8 cellular contexts compared by ENCODE assay signal in the genomic region with DNA sequence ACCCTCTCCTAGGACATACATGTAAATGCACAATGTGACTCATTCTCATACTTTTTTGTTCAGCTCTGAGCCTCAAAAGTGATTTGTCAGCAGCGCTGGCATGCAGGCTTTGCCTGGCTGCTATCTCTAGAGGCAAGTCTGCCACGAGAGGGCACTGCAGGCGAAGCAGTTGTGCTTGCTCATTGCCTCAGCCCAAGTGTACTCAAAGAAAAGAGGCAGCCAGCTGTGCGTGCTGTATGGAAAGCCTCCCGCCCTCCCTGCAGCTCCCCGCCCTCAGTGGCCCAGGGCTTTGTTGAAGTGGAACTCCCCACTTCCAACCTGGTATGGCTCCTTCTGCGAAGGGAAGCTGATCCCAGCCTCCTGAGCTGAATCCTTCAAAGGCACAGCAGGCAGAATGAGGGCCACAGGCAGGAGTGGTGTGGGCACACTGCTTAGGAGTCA. TPM values are rescaled to one million over a fixed set of nuclear protein-coding genes. Genes with fewer than 3 reads are reported as not detected.
DNase-seq lines count a peak whose midpoint lies in the region; ATAC-seq and TF ChIP-seq lines count a peak whose summit lies in the region.

No MANE protein-coding gene starts in this region.

- WGBS in ovary, 3 donors, result 4 to 11% (median 9%) methylated on average over 7 of the region's 7 CpGs
- 27 to 31% methylated on average over 6 to 7 of the region's 7 CpGs for WGBS in testis, 2 donors

- TF ChIP-seq POLR2A in ovary (IDR thresholded peaks at IDR 0.05) (no peak), testis (IDR thresholded peaks at IDR 0.05) (no peak)

- H3K4me3 ChIP-seq in ovary, result no peak overlapping the region
- no peak overlapping the region for H3K4me3 ChIP-seq in testis

- peaks cover 2% of the 10 kb centered on the region for H3K4me1 ChIP-seq in ovary (ENCODE audit: insufficient read depth)
- H3K4me1 ChIP-seq in testis, result peaks cover 6% of the 10 kb centered on the region

- H3K27me3 ChIP-seq in ovary (no peaks in the 10 kb centered on the region), testis (no peaks in the 10 kb centered on the region)

- TF ChIP-seq EP300 in ovary (IDR thresholded peaks at IDR 0.05), result no peak

- peak; percentile 70 to 72 (median 70) for TF ChIP-seq CTCF in ovary (IDR thresholded peaks at IDR 0.05)
- peak; percentile 64 to 75 (median 70) for TF ChIP-seq CTCF in testis (IDR thresholded peaks at IDR 0.05)

- H3K36me3 ChIP-seq in ovary (no peaks in the 10 kb centered on the region), testis (ENCODE audit: low read depth, missing control alignments) (no peaks in the 10 kb centered on the region)

- ATAC-seq in GM19372 (IDR thresholded peaks at IDR 0.05; ENCODE audit: low read depth, unreplicated experiment), result peak; percentile 61

- no peak overlapping the region for H3K27ac ChIP-seq in ovary
- H3K27ac ChIP-seq in testis, result peak overlapping the region in 1 of 2 donors; percentile 18

- intact Hi-C loops in ovary (cut with DNase I), result loop anchor here in 3 of 4 donors (10.0 kb wide), 2 partner anchors 69 to 189 kb away; no protein-coding TSS in a partner anchor
- intact Hi-C loops in testis (cut with DNase I; ENCODE audit: low total_unique reads), result loop anchor here (10.0 kb wide), 1 partner anchor 69 kb away; no protein-coding TSS in a partner anchor

- DNase-seq in AML-193 (lab: John Stamatoyannopoulos, UW), result peak; percentile 51 to 68
- peak; percentile 89 for DNase-seq in MV-4-11 (lab: John Stamatoyannopoulos, UW)
- peak; percentile 92 for DNase-seq in SK-MEL-5 (ENCODE audit: low read depth, low spot score)
- DNase-seq in activated naive CD4-positive, alpha-beta T cell treated with anti-CD3 and anti-CD28 coated beads, Interleukin-2, amount 50 U/mL, for 16 hours, result peak; percentile 85
- peak; percentile 89 for DNase-seq in glomerular visceral epithelial cell (ENCODE audit: extremely low spot score)
- DNase-seq in ovary, result peak; percentile 88 to 92 (median 88)
- peak; percentile 94 for DNase-seq in testis

- in situ Hi-C loops in SK-MEL-5 (cut with HindIII; ENCODE audit: low pct_unique_long_range_greater_than_20kb, low sequenced_read_pairs), result no loop called here

- no peaks in the 10 kb centered on the region for H3K9me3 ChIP-seq in ovary
- H3K9me3 ChIP-seq in testis, result no peaks in the 10 kb centered on the region

RNA-seq across cellular contexts. Expression of a gene that starts 16.3 kb away (rescaled TPM):
- total RNA-seq in SK-MEL-5 (2014; rRNA removed; shearing (Covaris generic)), result 43.5 and 45.4 TPM in 2 replicates
- 49.4 and 63.3 TPM in 2 replicates for polyA plus RNA-seq in SK-MEL-5 (2015; cell fraction: cytosol; rRNA removed)
- 20.9 and 41.8 TPM in 2 replicates for polyA plus RNA-seq in SK-MEL-5 (2015; cell fraction: nucleus; rRNA removed)
- total RNA-seq in ovary, result 10 to 100 TPM; 31.9 to 91.1 (median 37.5) TPM
- polyA plus RNA-seq in ovary, result 10 to 100 TPM; 40.8 to 43.5 TPM
- total RNA-seq in testis, result 10 to 100 TPM; 66.2 to 85.4 TPM
- 46.8 TPM for polyA plus RNA-seq in testis (ENCODE audit: insufficient read depth, low read depth, low replicate concordance)

RNA-seq across cellular contexts. Expression of a gene that starts 16.5 kb away (rescaled TPM):
- 14.6 and 19.1 TPM in 2 replicates for total RNA-seq in SK-MEL-5 (2014; rRNA removed; shearing (Covaris generic))
- polyA plus RNA-seq in SK-MEL-5 (2015; cell fraction: cytosol; rRNA removed), result 52.0 and 59.1 TPM in 2 replicates
- 294 and 351 TPM in 2 replicates for polyA plus RNA-seq in SK-MEL-5 (2015; cell fraction: nucleus; rRNA removed)
- 100 to 1,000 TPM in 1 of 7 donors, 10 to 100 TPM in 6; 33.3 to 103 (median 83.4) TPM for total RNA-seq in ovary
- 100 to 1,000 TPM in 1 of 2 donors, 10 to 100 TPM in 1; 51.8 to 109 TPM for polyA plus RNA-seq in ovary
- 10 to 100 TPM; 84.2 to 86.5 TPM for total RNA-seq in testis
- 107 TPM for polyA plus RNA-seq in testis (ENCODE audit: insufficient read depth, low read depth, low replicate concordance)

RNA-seq across cellular contexts. Expression of a gene that starts 53.8 kb away (rescaled TPM):
- total RNA-seq in SK-MEL-5 (2014; rRNA removed; shearing (Covaris generic)), result 0.95 and 2.0 TPM in 2 replicates
- 0.06 and 1.7 TPM in 2 replicates for polyA plus RNA-seq in SK-MEL-5 (2015; cell fraction: cytosol; rRNA removed)
- 0.58 TPM in 1 of 2 replicates, not detected in the other for polyA plus RNA-seq in SK-MEL-5 (2015; cell fraction: nucleus; rRNA removed)
- total RNA-seq in ovary (10 to 100 TPM; 20.2 to 32.6 (median 24.2) TPM), testis (10 to 100 TPM; 19.4 to 25.6 TPM)
- polyA plus RNA-seq in ovary (10 to 100 TPM; 29.1 to 34.6 TPM), testis (ENCODE audit: insufficient read depth, low read depth, low replicate concordance) (29.5 TPM)
